In the genomic region with DNA sequence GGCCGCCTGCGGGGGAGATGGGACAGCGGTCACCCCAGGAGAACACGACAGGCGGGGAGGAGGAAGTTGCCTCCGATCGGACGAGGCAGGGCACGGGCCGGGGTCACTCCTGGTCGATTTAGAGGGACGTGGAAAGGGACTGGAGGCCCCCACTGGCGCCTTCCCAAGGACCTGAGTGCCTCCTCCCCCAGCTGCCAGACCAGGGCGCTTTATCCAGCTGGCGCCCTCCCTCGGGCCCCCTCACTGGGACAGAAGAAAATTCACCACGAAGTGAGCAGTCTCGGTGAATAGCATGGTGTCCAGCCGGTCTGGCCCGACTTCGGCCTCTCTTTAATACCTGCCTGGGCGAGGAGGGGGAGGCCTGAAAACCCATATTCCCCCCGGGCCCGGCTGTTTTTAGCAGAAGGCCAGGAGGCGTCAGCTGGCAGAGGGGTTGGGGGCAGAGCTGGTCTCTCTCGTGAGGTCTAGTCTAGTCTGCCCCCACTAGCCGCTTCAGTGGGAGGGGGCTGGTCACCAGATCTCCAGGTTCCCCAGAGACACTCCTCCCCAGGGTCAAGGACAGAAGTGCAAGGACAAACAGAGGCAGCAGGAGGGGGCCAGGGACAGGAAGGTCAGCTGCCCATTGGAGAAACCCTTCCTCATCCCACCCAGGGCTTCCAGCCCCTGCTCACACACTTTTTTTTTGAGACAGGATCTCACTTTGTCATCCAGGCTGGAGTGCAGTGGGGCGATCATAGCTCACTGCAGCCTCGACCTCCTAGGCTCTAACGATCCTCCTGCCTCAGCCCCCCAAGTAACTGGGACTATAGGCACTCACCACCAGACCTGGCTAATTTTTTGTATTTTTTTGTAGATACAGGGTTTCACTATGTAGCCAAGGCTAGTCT, we compare ENCODE assay signal across 8 cellular contexts. TPM values are rescaled to one million over a fixed set of nuclear protein-coding genes. Genes with fewer than 3 reads are reported as not detected.
DNase-seq lines count a peak whose midpoint lies in the region; ATAC-seq, FAIRE-seq and TF ChIP-seq lines count a peak whose summit lies in the region.

No MANE protein-coding gene starts in this region.

- H3K27ac ChIP-seq in MM.1S (ENCODE audit: low read length) = no peak overlapping the region
- H3K27ac ChIP-seq in mammary epithelial cell (ENCODE audit: insufficient read depth, low read depth, low read length) = peak overlapping the region; percentile 22
- H3K27ac ChIP-seq in layer of hippocampus (ENCODE audit: low read depth, low read length) = peak overlapping the region; percentile 92

- peak overlapping the region; percentile 74 for H2AFZ ChIP-seq in MM.1S (ENCODE audit: low read length)
- peak overlapping the region; percentile 82 for H2AFZ ChIP-seq in mammary epithelial cell (ENCODE audit: low read depth, low read length)

- peak; percentile 8 for DNase-seq in activated gamma-delta T cell treated with Interleukin-2 at 50 U/mL for 16 hours
- no peak for DNase-seq in activated gamma-delta T cell (lab: John Stamatoyannopoulos, UW)
- no peak for DNase-seq in MM.1S
- DNase-seq in mammary epithelial cell = no peak
- DNase-seq in D721Med (ENCODE audit: insufficient read length, low spot score) = no peak

- no peak for FAIRE-seq in D721Med (lab: Jason Lieb, UNC)

- CTCF ChIA-PET in mammary epithelial cell (lab: Charles Lee; ENCODE audit: low non-redundant PET) = no interaction called here

- peaks cover 4% of the 10 kb centered on the region for H3K36me3 Mint-ChIP-seq in stimulated activated naive CD8-positive, alpha-beta T cell treated with anti-CD3 and anti-CD28 coated beads, Interleukin-15, Interleukin-2, amounts not matched to agents 100 ng/mL and 50 ng/mL, for 24 hours (ENCODE audit: low read depth)

- H3K27me3 ChIP-seq in MM.1S (replicated peaks; ENCODE audit: insufficient read depth, low read length) (no peaks in the 10 kb centered on the region), mammary epithelial cell (ENCODE audit: insufficient read depth, low read length) (no peaks in the 10 kb centered on the region), layer of hippocampus (ENCODE audit: control insufficient read depth, insufficient read depth, low read length) (no peaks in the 10 kb centered on the region)

- no peak overlapping the region for H3K27ac Mint-ChIP-seq in stimulated activated naive CD8-positive, alpha-beta T cell treated with anti-CD3 and anti-CD28 coated beads, Interleukin-15, Interleukin-2, amounts not matched to agents 100 ng/mL and 50 ng/mL, for 24 hours

- 47% methylated on average over 5 of the region's 30 CpGs for WGBS in mammary epithelial cell (ENCODE audit: low coverage, missing lambda C conversion rate)

- H4K20me1 ChIP-seq in MM.1S (ENCODE audit: insufficient read depth, low read length) (no peaks in the 10 kb centered on the region), mammary epithelial cell (ENCODE audit: insufficient read depth, low read length) (no peaks in the 10 kb centered on the region)

- no peaks in the 10 kb centered on the region for H3K79me2 ChIP-seq in MM.1S (ENCODE audit: low read length)
- H3K79me2 ChIP-seq in mammary epithelial cell (ENCODE audit: insufficient read depth, low read length) = no peaks in the 10 kb centered on the region

- dilution Hi-C loops in mammary epithelial cell (cut with HindIII; ENCODE audit: low sequenced_read_pairs) = no loop called here

- H3K9me3 ChIP-seq in MM.1S (replicated peaks; ENCODE audit: insufficient read depth, low read length) = no peaks in the 10 kb centered on the region
- no peaks in the 10 kb centered on the region for H3K9me3 ChIP-seq in mammary epithelial cell (replicated peaks; ENCODE audit: insufficient read depth, low read length)

- no peaks in the 10 kb centered on the region for H3K27me3 Mint-ChIP-seq in stimulated activated naive CD8-positive, alpha-beta T cell treated with anti-CD3 and anti-CD28 coated beads, Interleukin-15, Interleukin-2, amounts not matched to agents 100 ng/mL and 50 ng/mL, for 24 hours

- H3K9ac ChIP-seq in MM.1S (ENCODE audit: low read length) (peak overlapping the region; percentile 76), mammary epithelial cell (ENCODE audit: insufficient read depth, low read length) (peak overlapping the region; percentile 69)

- peaks cover 41% of the 10 kb centered on the region for H3K4me1 Mint-ChIP-seq in stimulated activated naive CD8-positive, alpha-beta T cell treated with anti-CD3 and anti-CD28 coated beads, Interleukin-15, Interleukin-2, amounts not matched to agents 100 ng/mL and 50 ng/mL, for 24 hours (ENCODE audit: low read depth)

- peaks cover 6% of the 10 kb centered on the region for H3K4me1 ChIP-seq in MM.1S (ENCODE audit: low read length)
- peaks cover 20% of the 10 kb centered on the region for H3K4me1 ChIP-seq in mammary epithelial cell (ENCODE audit: insufficient read depth, low read length)

- peak overlapping the region; percentile 71 for H3K4me3 ChIP-seq in MM.1S (ENCODE audit: low read length)
- H3K4me3 ChIP-seq in mammary epithelial cell (replicated peaks in 1 of 3; ENCODE audit: insufficient read depth in 1 of 3, low read depth in 2 of 3, low read length in 3 of 3) = peak overlapping the region; percentile 45 to 78 (median 58)

- in situ Hi-C loops in mammary epithelial cell (cut with MboI; ENCODE audit: low sequenced_read_pairs in 2 of 2) = no loop called here

- TSS peak; percentile 23 for BruUV-seq in mammary epithelial cell (replicated peaks; lab: Mats Ljungman, UMichigan)

- H3K36me3 ChIP-seq in MM.1S (replicated peaks; ENCODE audit: insufficient read depth, low read length) = no peaks in the 10 kb centered on the region
- no peaks in the 10 kb centered on the region for H3K36me3 ChIP-seq in mammary epithelial cell (ENCODE audit: insufficient read depth, low read length)

- intact Hi-C loops in mammary epithelial cell (cut with micrococcal nuclease) = loop anchor here (1.0 to 5.0 kb wide), 3 partner anchors 15 to 130 kb away; partner anchors contain the start of genes EIF3I, HDAC1 and TMEM234

- H3F3A ChIP-seq in MM.1S (ENCODE audit: insufficient read depth, low read length) = peaks cover 11% of the 10 kb centered on the region; the same call in 1 of the 2 replicates

- H3K9me2 ChIP-seq in MM.1S (replicated peaks; ENCODE audit: insufficient read depth, low read length) = no peaks in the 10 kb centered on the region

- TF ChIP-seq CTCF in MM.1S (IDR thresholded peaks at IDR 0.05; ENCODE audit: low read length) (no peak), mammary epithelial cell (conservative IDR thresholded peaks at IDR 0.05 in 1 of 2, IDR thresholded peaks at IDR 0.05 in 1 of 2; ENCODE audit: extremely low read depth in 1 of 2, insufficient read depth in 1 of 2, low read depth in 1 of 2, low read length in 2 of 2) (no peak), D721Med (IDR thresholded peaks at IDR 0.05; ENCODE audit: insufficient read depth, missing control alignments) (no peak)

- H3K9me3 Mint-ChIP-seq in stimulated activated naive CD8-positive, alpha-beta T cell treated with anti-CD3 and anti-CD28 coated beads, Interleukin-15, Interleukin-2, amounts not matched to agents 100 ng/mL and 50 ng/mL, for 24 hours = peaks cover 6% of the 10 kb centered on the region

- H3K4me2 ChIP-seq in MM.1S (ENCODE audit: low read depth, low read length) (peak overlapping the region; percentile 90), mammary epithelial cell (ENCODE audit: insufficient read depth, low read depth, low read length) (peak overlapping the region; percentile 86)

- ATAC-seq in HG03439 (IDR thresholded peaks at IDR 0.05; ENCODE audit: unreplicated experiment) = no peak

- peak overlapping the region; percentile 83 for H3K4me3 Mint-ChIP-seq in stimulated activated naive CD8-positive, alpha-beta T cell treated with anti-CD3 and anti-CD28 coated beads, Interleukin-15, Interleukin-2, amounts not matched to agents 100 ng/mL and 50 ng/mL, for 24 hours

RNA-seq across cellular contexts. Expression of gene FAM229A, which starts 10.2 kb away (rescaled TPM):
- 1 to 10 TPM; 1.8 to 6.4 TPM for total RNA-seq in mammary epithelial cell
- 1.1 TPM for polyA plus RNA-seq in mammary epithelial cell
- polyA minus RNA-seq in mammary epithelial cell = not detected

RNA-seq across cellular contexts. Expression of gene TSSK3, which starts 10.2 kb away (rescaled TPM):
- total RNA-seq in mammary epithelial cell = 1 to 10 TPM; 1.0 to 1.2 TPM
- polyA plus RNA-seq in mammary epithelial cell = 0.08 TPM
- not detected for polyA minus RNA-seq in mammary epithelial cell

RNA-seq across cellular contexts. Expression of gene MARCKSL1, which starts 16.1 kb away (rescaled TPM):
- 10 to 100 TPM; 13.0 to 16.1 TPM for total RNA-seq in mammary epithelial cell
- polyA plus RNA-seq in mammary epithelial cell = 15.3 TPM
- polyA minus RNA-seq in mammary epithelial cell = 13.9 TPM

RNA-seq across cellular contexts. Expression of gene BSDC1, which starts 42.1 kb away (rescaled TPM):
- 10 to 100 TPM; 47.6 to 78.5 TPM for total RNA-seq in mammary epithelial cell
- 33.2 TPM for polyA plus RNA-seq in mammary epithelial cell
- 27.8 TPM for polyA minus RNA-seq in mammary epithelial cell
